In the genomic region with DNA sequence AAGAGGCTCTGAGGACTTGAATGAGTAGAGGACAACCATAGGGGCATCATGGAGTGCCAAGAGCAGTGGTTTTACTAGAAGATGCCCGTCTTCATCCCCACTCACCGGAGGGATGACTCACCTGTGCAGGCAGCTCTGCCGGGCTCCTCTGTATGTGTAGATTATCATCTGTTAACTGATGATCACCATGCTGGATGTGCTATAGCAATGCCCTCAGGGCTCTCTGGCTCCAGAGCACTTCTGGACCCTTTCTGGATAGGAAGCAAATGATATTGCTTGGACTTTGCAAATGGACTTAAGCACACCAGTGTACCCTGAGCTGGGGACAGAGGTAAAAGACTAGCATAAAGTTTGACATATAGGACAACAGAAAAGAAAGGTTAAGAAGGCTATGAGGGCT, we compare ENCODE assay signal across 24 cellular contexts. TPM values are rescaled to one million over a fixed set of nuclear protein-coding genes. Genes with fewer than 3 reads are reported as not detected.
DNase-seq lines count a peak whose midpoint lies in the region; ATAC-seq, FAIRE-seq and TF ChIP-seq lines count a peak whose summit lies in the region.
"Had no signal": no experiment of that assay in that cellular context is flagged by ENCODE, and none has a peak within 500 bp of the region (broad histone marks: within the 10 kb centered on the region; RNA-seq: fewer than 3 reads in every experiment).

No MANE protein-coding gene starts in this region.

- H3K9me3 ChIP-seq in A549, result peaks cover 15% of the 10 kb centered on the region
- H3K9me3 ChIP-seq in breast epithelium, result no peaks in the 10 kb centered on the region
- H3K9me3 ChIP-seq in WERI-Rb-1 (ENCODE audit: severe bottlenecking), result no peaks in the 10 kb centered on the region
- H3K9me3 ChIP-seq: psoas muscle, SJCRH30 had no signal

- no peak for TF ChIP-seq CTCF in A549 (IDR thresholded peaks at IDR 0.05)
- no peak for TF ChIP-seq CTCF in breast epithelium (IDR thresholded peaks at IDR 0.05)
- no peak for TF ChIP-seq CTCF in nephron (IDR thresholded peaks at IDR 0.05; ENCODE audit: unreplicated experiment in 3 of 3)
- no peak for TF ChIP-seq CTCF in foreskin fibroblast (IDR thresholded peaks at IDR 0.05; ENCODE audit: low read depth, low read length)
- TF ChIP-seq CTCF in WERI-Rb-1 (IDR thresholded peaks at IDR 0.05; ENCODE audit: low read depth, low read length), result no peak

- no peaks in the 10 kb centered on the region for H3K36me3 ChIP-seq in breast epithelium
- H3K36me3 ChIP-seq in WERI-Rb-1, result no peaks in the 10 kb centered on the region
- H3K36me3 ChIP-seq: SJCRH30 had no signal

- WGBS in A549 (ENCODE audit: missing lambda C conversion rate), result 18% methylated on average over 3 of the region's 3 CpGs

- peak in 1 of 2 experiments; percentile 31 for DNase-seq in A549 (ENCODE audit: low read depth in 1 of 2, low spot score in 1 of 2)
- DNase-seq in HT1080 (ENCODE audit: low read depth), result peak; percentile 34
- no peak for DNase-seq in breast epithelium (ENCODE audit: low spot score in 2 of 2)
- no peak for DNase-seq in foreskin fibroblast
- DNase-seq in GM03348 (ENCODE audit: low spot score), result no peak
- DNase-seq in iPS-NIHi7 (ENCODE audit: extremely low spot score), result no peak
- no peak for DNase-seq in WERI-Rb-1
- DNase-seq: ACHN; activated CD4-positive, alpha-beta memory T cell treated with anti-CD3 and anti-CD28 coated beads for 36 hours; activated naive CD4-positive, alpha-beta T cell; mucosa of descending colon; NCI-H2171 treated with DMSO at 0.1 percent for 48 hours; NCI-H748 treated with DMSO at 0.1 percent for 48 hours; psoas muscle; SJCRH30; stimulated activated CD4-positive, alpha-beta T cell treated with anti-CD3 and anti-CD28 coated beads, Interleukin-4, amount 100 ng/mL, for 4 hours; T-helper 17 cell had no signal

- H3K4me3 Mint-ChIP-seq in nephron, result no peak overlapping the region
- H3K4me3 Mint-ChIP-seq: activated CD4-positive, alpha-beta memory T cell treated with anti-CD3 and anti-CD28 coated beads for 36 hours; central memory CD8-positive, alpha-beta T cell; neural crest cell; T-helper 17 cell had no signal

- no peaks in the 10 kb centered on the region for H3K27me3 Mint-ChIP-seq in nephron (ENCODE audit: low read depth)
- H3K27me3 Mint-ChIP-seq: activated CD4-positive, alpha-beta memory T cell treated with anti-CD3 and anti-CD28 coated beads for 36 hours; central memory CD8-positive, alpha-beta T cell; T-helper 17 cell had no signal

- POLR2A ChIA-PET in A549 (lab: Yijun Ruan, JAX), result no interaction called here

- H3K27me3 ChIP-seq in breast epithelium, result no peaks in the 10 kb centered on the region
- H3K27me3 ChIP-seq in WERI-Rb-1 (ENCODE audit: insufficient read depth, low read depth, severe bottlenecking), result no peaks in the 10 kb centered on the region
- H3K27me3 ChIP-seq: SJCRH30 had no signal

- no peak for ATAC-seq in A549
- ATAC-seq: esophagus mucosa, psoas muscle, T-helper 17 cell had no signal

- peak overlapping the region; percentile 62 for H3K4me2 ChIP-seq in A549

- TF ChIP-seq EP300 in A549 (IDR thresholded peaks at IDR 0.05), result no peak

- no peaks in the 10 kb centered on the region for H3K36me3 Mint-ChIP-seq in nephron (ENCODE audit: low read depth)
- H3K36me3 Mint-ChIP-seq: activated CD4-positive, alpha-beta memory T cell treated with anti-CD3 and anti-CD28 coated beads for 36 hours had no signal

- H3K4me1 Mint-ChIP-seq in nephron, result peaks cover 5% of the 10 kb centered on the region

- TF ChIP-seq POLR2A in A549 (IDR thresholded peaks at IDR 0.05; ENCODE audit: low read length) (no peak), breast epithelium (IDR thresholded peaks at IDR 0.05) (no peak)

- peaks cover 7% of the 10 kb centered on the region for H3K9me3 Mint-ChIP-seq in nephron
- H3K9me3 Mint-ChIP-seq: central memory CD8-positive, alpha-beta T cell had no signal

- intact Hi-C loops in breast epithelium (cut with DNase I; ENCODE audit: low total_unique reads), result no loop called here

- no peak for TF ChIP-seq RAD21 in A549 (conservative IDR thresholded peaks at IDR 0.05 in 1 of 2, IDR thresholded peaks at IDR 0.05 in 1 of 2)

- CTCF ChIA-PET in A549 (lab: Yijun Ruan, JAX), result interaction anchor here (0.8 to 1.6 kb wide), 2 partner anchors 10 to 18 kb away, joined by 3 to 4 read pairs; partner anchors contain the start of gene TGFBR2

- H3K4me1 ChIP-seq in A549 (peaks cover 31% of the 10 kb centered on the region), breast epithelium (peaks cover 0 to 21% of the 10 kb centered on the region in 2 donors)
- H3K4me1 ChIP-seq: SJCRH30 had no signal

- H3K27ac ChIP-seq in A549 (peak overlapping the region; percentile 84 to 85), breast epithelium (peak overlapping the region; percentile 77 to 91), WERI-Rb-1 (no peak overlapping the region)
- H3K27ac ChIP-seq: C4-2B, psoas muscle, SJCRH30 had no signal

- no peak overlapping the region for H3K4me3 ChIP-seq in A549
- no peak overlapping the region for H3K4me3 ChIP-seq in breast epithelium
- H3K4me3 ChIP-seq in foreskin fibroblast (ENCODE audit: low read depth in 1 of 2, low read length in 2 of 2), result no peak overlapping the region
- H3K4me3 ChIP-seq in WERI-Rb-1 (ENCODE audit: low read depth, low read length), result no peak overlapping the region
- H3K4me3 ChIP-seq: mucosa of descending colon, psoas muscle, SJCRH30 had no signal

- peak; percentile 49 for FAIRE-seq in A549 (lab: Jason Lieb, UNC)
- FAIRE-seq: GM12891, GM19239 had no signal

- peak overlapping the region; percentile 44 to 97 (median 96) for H3K27ac Mint-ChIP-seq in nephron
- H3K27ac Mint-ChIP-seq: activated CD4-positive, alpha-beta memory T cell treated with anti-CD3 and anti-CD28 coated beads for 36 hours; T-helper 17 cell had no signal

TF ChIP-seq in A549, 52 proteins besides CTCF, POLR2A, EP300 and RAD21:
- TF ChIP-seq HOXB13 (CRISPR knock-in tag; IDR thresholded peaks at IDR 0.05; ENCODE audit: low read depth) (0 out of 2 replicates have a peak, but pooled peaks have one; percentile 37), NFE2L2 (conservative IDR thresholded peaks at IDR 0.05; ENCODE audit: low read length) (no peak), FOSL2 (IDR thresholded peaks at IDR 0.05) (no peak), FOSL2 (CRISPR knock-in tag; IDR thresholded peaks at IDR 0.05) (peak; percentile 69), GATA3 (IDR thresholded peaks at IDR 0.05; ENCODE audit: borderline replicate concordance) (0 out of 2 replicates have a peak, but pooled peaks have one; percentile 17), ZC3H11A (IDR thresholded peaks at IDR 0.05) (no peak)
- TF ChIP-seq, protein P1, sequence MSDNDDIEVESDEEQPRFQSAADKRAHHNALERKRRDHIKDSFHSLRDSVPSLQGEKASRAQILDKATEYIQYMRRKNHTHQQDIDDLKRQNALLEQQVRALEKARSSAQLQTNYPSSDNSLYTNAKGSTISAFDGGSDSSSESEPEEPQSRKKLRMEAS (IDR thresholded peaks at IDR 0.05), result no peak

RNA-seq across cellular contexts. Expression of gene TGFBR2, which starts 10.2 kb away (rescaled TPM):
- 97.4 and 119 TPM in 2 replicates for polyA plus RNA-seq in A549 (2011; rRNA removed)
- polyA plus RNA-seq in A549 (2012; cell fraction: cytosol; rRNA removed), result 21.5 and 26.8 TPM in 2 replicates
- polyA plus RNA-seq in A549 (2012; cell fraction: nucleus; rRNA removed), result 20.0 and 20.1 TPM in 2 replicates
- polyA plus RNA-seq in A549 (2017; fragmentation: RNase III; extraction: RNeasy Plus Mini Kit Qiagen cat#74134 plus additional on column Dnase treatment), result 47.0 to 57.8 TPM (median 48.5 TPM) in 3 replicates
- 103 and 115 TPM in 2 replicates for polyA minus RNA-seq in A549 (2011; rRNA and poly(A)+ RNA removed)
- 76.6 and 98.3 TPM in 2 replicates for total RNA-seq in HT1080 (2014; rRNA removed; shearing (Covaris generic))
- 187 and 231 TPM in 2 replicates for polyA plus RNA-seq in HT1080 (2015; cell fraction: cytosol; rRNA removed)
- polyA plus RNA-seq in HT1080 (2015; cell fraction: nucleus; rRNA removed), result 149 and 155 TPM in 2 replicates
- total RNA-seq in breast epithelium, result 100 to 1,000 TPM; 205 to 281 (median 243) TPM
